8 cellular contexts compared by ENCODE assay signal in genomic region chr9:128034821-128035764, GRCh38. TPM values are rescaled to one million over a fixed set of nuclear protein-coding genes. Genes with fewer than 3 reads are reported as not detected.
DNase-seq lines count a peak whose midpoint lies in the region; ATAC-seq and TF ChIP-seq lines count a peak whose summit lies in the region.

No MANE protein-coding gene starts in this region.

- TF ChIP-seq CTCF in foreskin keratinocyte (conservative IDR thresholded peaks at IDR 0.05): peak; percentile 96

- DNase-seq in AG08395 (ENCODE audit: low spot score) (peak; percentile 93), NAMALWA (ENCODE audit: low spot score) (peak; percentile 91), SHP77 (lab: John Stamatoyannopoulos, UW) (peak; percentile 88 to 90), foreskin keratinocyte (peak; percentile 45 to 77), non-pigmented ciliary epithelial cell (ENCODE audit: low read depth) (peak; percentile 35), ureter (ENCODE audit: low spot score) (peak; percentile 85)
- peak; percentile 49 for DNase-seq in activated gamma-delta T cell treated with anti-CD3 and anti-CD28 coated beads, Interleukin-2, amount 50 U/mL, for 16 hours (ENCODE audit: low read depth)

- H3K27me3 ChIP-seq in foreskin keratinocyte: no peaks in the 10 kb centered on the region

- no peaks in the 10 kb centered on the region for H3K4me1 ChIP-seq in foreskin keratinocyte

- ATAC-seq in GM18907 (IDR thresholded peaks at IDR 0.05; ENCODE audit: unreplicated experiment): peak; percentile 57
- peak; percentile 82 for ATAC-seq in foreskin keratinocyte

- H3K27ac ChIP-seq in foreskin keratinocyte: no peak overlapping the region

RNA-seq across cellular contexts. Expression of gene NAIF1, which starts 32.0 kb away (rescaled TPM):
- total RNA-seq in foreskin keratinocyte (8.0 and 9.5 TPM in 2 replicates), ureter (6.9 TPM)
- polyA plus RNA-seq in foreskin keratinocyte: 7.8 and 8.9 TPM in 2 replicates

RNA-seq across cellular contexts. Expression of gene SLC25A25, which starts 32.9 kb away (rescaled TPM):
- total RNA-seq in foreskin keratinocyte (8.0 and 8.7 TPM in 2 replicates), ureter (21.7 TPM)
- polyA plus RNA-seq in foreskin keratinocyte: 3.8 and 4.8 TPM in 2 replicates

RNA-seq across cellular contexts. Expression of gene EEIG1, which starts 54.3 kb away (rescaled TPM):
- total RNA-seq in foreskin keratinocyte: 4.1 and 6.1 TPM in 2 replicates
- 4.0 and 5.6 TPM in 2 replicates for polyA plus RNA-seq in foreskin keratinocyte
- total RNA-seq in ureter: 99.6 TPM

Comparison
In these comparisons a context has a peak if more than half of its experiments do, and no peak if none do; other contexts are left out.
1. DNase-seq: peak in every context shown above with its lines; median percentile 93 in AG08395; 91 in NAMALWA; 89 in SHP77; 85 in ureter; 61 in foreskin keratinocyte; 49 in activated gamma-delta T cell treated with anti-CD3 and anti-CD28 coated beads, Interleukin-2, amount 50 U/mL, for 16 hours; 35 in non-pigmented ciliary epithelial cell.
2. RNA of gene EEIG1, which starts 54.3 kb away (total RNA-seq): 99.6 TPM in ureter (single experiment); 4.1 to 6.1 TPM in foreskin keratinocyte; every median in the first group is over 10 times any median in the second.